In the genomic region with DNA sequence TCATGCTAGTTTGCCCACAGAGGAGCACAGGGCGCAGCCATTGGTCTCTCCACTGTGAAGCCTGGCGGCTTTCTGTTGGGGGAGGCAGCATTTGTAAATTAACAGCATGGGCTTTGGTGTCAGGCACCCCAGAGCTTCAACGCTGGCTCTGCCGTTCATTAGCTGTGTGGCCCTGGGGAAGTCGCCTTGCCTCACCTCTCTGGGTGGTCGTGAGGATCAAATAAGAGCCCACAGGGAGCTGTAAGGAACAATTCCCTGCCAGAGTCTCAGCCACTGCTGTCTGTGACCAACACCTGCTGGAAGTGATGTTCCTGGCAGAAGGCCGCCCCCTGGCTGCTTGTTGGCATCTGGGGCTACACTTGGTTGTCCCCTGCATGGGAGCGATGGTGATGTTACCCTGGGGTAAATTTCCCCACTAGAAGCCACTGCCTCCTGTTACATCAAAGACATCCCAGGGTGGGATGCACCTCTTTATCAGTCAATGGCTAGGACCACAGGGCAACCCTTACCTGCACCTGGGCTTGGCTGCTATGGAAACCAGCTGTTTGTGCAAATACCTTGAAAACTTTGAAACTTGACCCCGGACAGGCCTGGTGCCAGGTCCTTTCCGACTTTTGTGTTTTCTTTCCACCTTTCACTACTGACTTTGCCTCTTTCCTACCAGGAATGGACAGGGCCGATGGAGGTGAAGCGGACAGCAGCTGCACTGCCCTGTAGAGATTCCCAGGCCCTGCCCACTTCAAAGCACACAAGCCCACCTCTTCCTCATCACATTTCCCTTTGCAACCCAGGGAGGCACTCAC, we compare ENCODE assay signal across 8 cellular contexts.
DNase-seq lines count a peak whose midpoint lies in the region; ATAC-seq lines count a peak whose summit lies in the region.

No MANE protein-coding gene starts in this region.

- no peak overlapping the region for H3K4me3 Mint-ChIP-seq in stimulated activated naive B cell treated with anti-CD40 and anti-IgM and Interleukin-4, amounts not matched to agents 10 μg/mL and 1 μg/mL and 100 μg/mL, for 72 hours

- peaks cover 0 to 8% of the 10 kb centered on the region in 2 donors for H3K36me3 Mint-ChIP-seq in stimulated activated naive B cell treated with anti-CD40 and anti-IgM and Interleukin-4, amounts not matched to agents 10 μg/mL and 1 μg/mL and 100 μg/mL, for 72 hours

- H3K9me3 Mint-ChIP-seq in stimulated activated naive B cell treated with anti-CD40 and anti-IgM and Interleukin-4, amounts not matched to agents 10 μg/mL and 1 μg/mL and 100 μg/mL, for 72 hours: no peaks in the 10 kb centered on the region

- no peak overlapping the region for H3K27ac Mint-ChIP-seq in stimulated activated naive B cell treated with anti-CD40 and anti-IgM and Interleukin-4, amounts not matched to agents 10 μg/mL and 1 μg/mL and 100 μg/mL, for 72 hours

- peaks cover 8 to 30% of the 10 kb centered on the region in 2 donors for H3K4me1 Mint-ChIP-seq in stimulated activated naive B cell treated with anti-CD40 and anti-IgM and Interleukin-4, amounts not matched to agents 10 μg/mL and 1 μg/mL and 100 μg/mL, for 72 hours

- DNase-seq in activated T-cell treated with anti-CD3 and anti-CD28 coated beads for 1 hour (ENCODE audit: low read depth) (peak; percentile 14), activated T-cell treated with anti-CD3 and anti-CD28 coated beads for 4 hours (no peak), NCI-H1694 (lab: John Stamatoyannopoulos, UW) (peak; percentile 15), iPS-NIHi11 (ENCODE audit: low spot score) (peak; percentile 53)
- peak; percentile 36 for DNase-seq in activated CD8-positive, alpha-beta memory T cell treated with anti-CD3 and anti-CD28 coated beads, Interleukin-2, amount 50 U/mL, for 4 hours
- peak; percentile 21 for DNase-seq in stimulated activated naive B cell treated with anti-CD40 and anti-IgM and Interleukin-4, amounts not matched to agents 10 μg/mL and 1 μg/mL and 100 μg/mL, for 72 hours

- peak in 1 of 2 donors; percentile 31 for ATAC-seq in stimulated activated naive B cell treated with anti-CD40 and anti-IgM and Interleukin-4, amounts not matched to agents 10 μg/mL and 1 μg/mL and 100 μg/mL, for 72 hours (replicated peaks)
- ATAC-seq in HG03045 (IDR thresholded peaks at IDR 0.05; ENCODE audit: unreplicated experiment) (no peak), GM19397 (IDR thresholded peaks at IDR 0.05; ENCODE audit: unreplicated experiment) (no peak)

- peaks cover 0 to 4% of the 10 kb centered on the region in 2 donors for H3K27me3 Mint-ChIP-seq in stimulated activated naive B cell treated with anti-CD40 and anti-IgM and Interleukin-4, amounts not matched to agents 10 μg/mL and 1 μg/mL and 100 μg/mL, for 72 hours
